In genomic region chr19:18481505-18482222, GRCh38 we compare ENCODE assay signal across 1 cellular context.
TF ChIP-seq lines count a peak whose summit lies in the region.

No MANE protein-coding gene starts in this region.

TF ChIP-seq in HepG2, 621 proteins besides CTCF, POLR2A, EP300 and RAD21:
- no peak for TF ChIP-seq HDAC6 (IDR thresholded peaks at IDR 0.05; ENCODE audit: low read depth, low read length)
- TF ChIP-seq MAFK (conservative IDR thresholded peaks at IDR 0.05 in 1 of 2, IDR thresholded peaks at IDR 0.05 in 1 of 2; ENCODE audit: low read length in 2 of 2) = peak; percentile 17 to 27; a peak in 2 of 4 replicates
- TF ChIP-seq CEBPG (CRISPR knock-in tag; IDR thresholded peaks at IDR 0.05) = no peak
- TF ChIP-seq XRCC5 (optimal IDR thresholded peaks at IDR 0.05; ENCODE audit: low read length) = no peak
- no peak for TF ChIP-seq SOX13 (IDR thresholded peaks at IDR 0.05)
- TF ChIP-seq SOX13 (CRISPR knock-in tag; conservative IDR thresholded peaks at IDR 0.05 in 1 of 2, IDR thresholded peaks at IDR 0.05 in 1 of 2) = no peak
- no peak for TF ChIP-seq ZNF143 (CRISPR knock-in tag; IDR thresholded peaks at IDR 0.05)
- no peak for TF ChIP-seq ZBTB7B (CRISPR knock-in tag; IDR thresholded peaks at IDR 0.05)
